ENCODE assay signal across 8 cellular contexts in genomic region chr10:8053446-8054242, GRCh38. TPM values are rescaled to one million over a fixed set of nuclear protein-coding genes. Genes with fewer than 3 reads are reported as not detected.
DNase-seq lines count a peak whose midpoint lies in the region; ATAC-seq and FAIRE-seq lines count a peak whose summit lies in the region.

No MANE protein-coding gene starts in this region.

- intact Hi-C loops in sciatic nerve (cut with DNase I), result no loop called here

- no peak overlapping the region for H3K9ac ChIP-seq in HUES48 (ENCODE audit: low read depth, low read length)
- H3K9ac ChIP-seq in adipocyte (ENCODE audit: low read length), result no peak overlapping the region

- no peak for FAIRE-seq in urothelium cell line (lab: Jason Lieb, UNC)

- peak; percentile 68 for ATAC-seq in GM21515 (IDR thresholded peaks at IDR 0.05; ENCODE audit: unreplicated experiment)
- ATAC-seq in sciatic nerve, result peak; percentile 80

- H3K4me1 ChIP-seq in HUES48 (ENCODE audit: control insufficient read depth, insufficient read depth, low read length), result peaks cover 43% of the 10 kb centered on the region
- H3K4me1 ChIP-seq in adipocyte (ENCODE audit: control insufficient read depth, insufficient read depth, low read length), result peaks cover 9% of the 10 kb centered on the region

- no peaks in the 10 kb centered on the region for H3K36me3 ChIP-seq in HUES48 (ENCODE audit: control insufficient read depth, insufficient read depth, low read length)
- no peaks in the 10 kb centered on the region for H3K36me3 ChIP-seq in adipocyte (ENCODE audit: control insufficient read depth, insufficient read depth, low read length, severe bottlenecking)

- H3K9me3 ChIP-seq in HUES48 (ENCODE audit: control insufficient read depth, insufficient read depth, low read length), result no peaks in the 10 kb centered on the region
- no peaks in the 10 kb centered on the region for H3K9me3 ChIP-seq in adipocyte (ENCODE audit: control insufficient read depth, low read length)

- H3K27me3 ChIP-seq in HUES48 (ENCODE audit: control insufficient read depth, insufficient read depth, low read length), result peaks cover 98% of the 10 kb centered on the region
- peaks cover 66% of the 10 kb centered on the region for H3K27me3 ChIP-seq in adipocyte (replicated peaks; ENCODE audit: control insufficient read depth, insufficient read depth, low read length)

- H3K27ac ChIP-seq in HUES48 (ENCODE audit: low read depth, low read length), result peak overlapping the region; percentile 47

- DNase-seq in DMS79 treated with DMSO at 0.1 percent for 48 hours (lab: John Stamatoyannopoulos, UW), result peak; percentile 7
- peak; percentile 85 for DNase-seq in T follicular helper cell (ENCODE audit: low read depth)
- DNase-seq in adipocyte (ENCODE audit: low read depth), result peak; percentile 88
- peak; percentile 99 for DNase-seq in hepatic stellate cell (ENCODE audit: low spot score)
- peak; percentile 79 for DNase-seq in sciatic nerve (ENCODE audit: low spot score)
- DNase-seq in urothelium cell line (ENCODE audit: low spot score), result no peak

- H3K4me3 ChIP-seq in HUES48 (ENCODE audit: low read depth, low read length), result peak overlapping the region; percentile 53
- peak overlapping the region; percentile 77 for H3K4me3 ChIP-seq in adipocyte (ENCODE audit: low read length)

RNA-seq across cellular contexts. Expression of gene GATA3, which starts 0.8 kb away (rescaled TPM):
- total RNA-seq in sciatic nerve, result 2.6 TPM
